8 cellular contexts compared by ENCODE assay signal in genomic region chr20:38806855-38807655, GRCh38. TPM values are rescaled to one million over a fixed set of nuclear protein-coding genes. Genes with fewer than 3 reads are reported as not detected.
DNase-seq lines count a peak whose midpoint lies in the region; ATAC-seq and TF ChIP-seq lines count a peak whose summit lies in the region.

No MANE protein-coding gene starts in this region.

- DNase-seq in activated CD4-positive, alpha-beta T cell treated with anti-CD3 and anti-CD28 coated beads for 36 hours, result peak; percentile 59
- DNase-seq in activated CD4-positive, alpha-beta T cell treated with anti-CD3 and anti-CD28 coated beads for 1 hour, result no peak
- DNase-seq in colonic mucosa, result no peak
- no peak for DNase-seq in neural crest cell (ENCODE audit: low read depth, low spot score)
- no peak for DNase-seq in RWPE1 (ENCODE audit: low spot score)

- H3K4me1 Mint-ChIP-seq in activated CD4-positive, alpha-beta T cell treated with anti-CD3 and anti-CD28 coated beads for 36 hours, result peaks cover 59% of the 10 kb centered on the region
- peaks cover 63% of the 10 kb centered on the region for H3K4me1 Mint-ChIP-seq in T-helper 1 cell treated with Interleukin-12 subunit alpha and Interleukin-12 subunit beta and Interleukin-4 antibody, amounts not matched to agents 30 μg/mL and 1 μg/mL, for 36 hours (ENCODE audit: low read depth)
- H3K4me1 Mint-ChIP-seq in neural crest cell, result peaks cover 27% of the 10 kb centered on the region

- H3K27ac Mint-ChIP-seq in activated CD4-positive, alpha-beta T cell treated with anti-CD3 and anti-CD28 coated beads for 36 hours, result peak overlapping the region; percentile 80
- peak overlapping the region; percentile 77 for H3K27ac Mint-ChIP-seq in T-helper 1 cell treated with Interleukin-12 subunit alpha and Interleukin-12 subunit beta and Interleukin-4 antibody, amounts not matched to agents 30 μg/mL and 1 μg/mL, for 36 hours
- no peak overlapping the region for H3K27ac Mint-ChIP-seq in neural crest cell (ENCODE audit: unreplicated experiment)

- H3K27me3 Mint-ChIP-seq in activated CD4-positive, alpha-beta T cell treated with anti-CD3 and anti-CD28 coated beads for 36 hours, result no peaks in the 10 kb centered on the region
- H3K27me3 Mint-ChIP-seq in T-helper 1 cell treated with Interleukin-12 subunit alpha and Interleukin-12 subunit beta and Interleukin-4 antibody, amounts not matched to agents 30 μg/mL and 1 μg/mL, for 36 hours (ENCODE audit: low read depth), result no peaks in the 10 kb centered on the region
- H3K27me3 Mint-ChIP-seq in neural crest cell (ENCODE audit: low read depth), result peaks cover 47% of the 10 kb centered on the region

- no peaks in the 10 kb centered on the region for H3K4me1 ChIP-seq in colonic mucosa

- H3K4me3 ChIP-seq in colonic mucosa, result peak overlapping the region; percentile 50

- H3K36me3 Mint-ChIP-seq in activated CD4-positive, alpha-beta T cell treated with anti-CD3 and anti-CD28 coated beads for 36 hours (ENCODE audit: low read depth), result peaks cover 50% of the 10 kb centered on the region
- peaks cover 42% of the 10 kb centered on the region for H3K36me3 Mint-ChIP-seq in T-helper 1 cell treated with Interleukin-12 subunit alpha and Interleukin-12 subunit beta and Interleukin-4 antibody, amounts not matched to agents 30 μg/mL and 1 μg/mL, for 36 hours (ENCODE audit: low read depth)
- H3K36me3 Mint-ChIP-seq in neural crest cell (ENCODE audit: low read depth), result no peaks in the 10 kb centered on the region

- H3K9ac ChIP-seq in colonic mucosa (ENCODE audit: low read depth in 2 of 2, low read length in 2 of 2), result peak overlapping the region; percentile 28 to 76

- intact Hi-C loops in activated CD4-positive, alpha-beta T cell treated with anti-CD3 and anti-CD28 coated beads for 36 hours (cut with DNase I, micrococcal nuclease), result loop anchor here (1.0 to 2.0 kb wide), 2 partner anchors 86 to 156 kb away; partner anchors contain the start of gene DHX35 (in 1 of the 2)
- intact Hi-C loops in colonic mucosa (cut with DNase I), result no loop called here

- no peaks in the 10 kb centered on the region for H3K36me3 ChIP-seq in colonic mucosa

- H3K4me3 Mint-ChIP-seq in activated CD4-positive, alpha-beta T cell treated with anti-CD3 and anti-CD28 coated beads for 36 hours, result peak overlapping the region; percentile 81
- H3K4me3 Mint-ChIP-seq in T-helper 1 cell treated with Interleukin-12 subunit alpha and Interleukin-12 subunit beta and Interleukin-4 antibody, amounts not matched to agents 30 μg/mL and 1 μg/mL, for 36 hours, result peak overlapping the region; percentile 88
- peak overlapping the region; percentile 79 for H3K4me3 Mint-ChIP-seq in neural crest cell

- no peaks in the 10 kb centered on the region for H3K9me3 ChIP-seq in colonic mucosa

- TF ChIP-seq CTCF in colonic mucosa (IDR thresholded peaks at IDR 0.05) (no peak), neural crest cell (conservative IDR thresholded peaks at IDR 0.05) (no peak), RWPE1 (conservative IDR thresholded peaks at IDR 0.05; ENCODE audit: low read depth) (no peak)

- POLR2A ChIA-PET in activated CD4-positive, alpha-beta T cell treated with anti-CD3 and anti-CD28 coated beads for 36 hours (lab: Charles Lee), result interaction anchor here (1.1 to 1.2 kb wide), 2 partner anchors 36 to 66 kb away, joined by 3 to 9 read pairs; no protein-coding TSS in a partner anchor
- POLR2A ChIA-PET in RWPE1 (lab: Yijun Ruan, JAX; ENCODE audit: low non-redundant PET), result interaction anchor here (0.6 kb wide), 1 partner anchor 81 kb away, joined by 3 read pairs; no protein-coding TSS in a partner anchor

- CTCF ChIA-PET in activated CD4-positive, alpha-beta T cell treated with anti-CD3 and anti-CD28 coated beads for 36 hours (lab: Charles Lee), result interaction anchor here (0.5 to 5.4 kb wide), 13 partner anchors 9 to 229 kb away, joined by 3 to 51 read pairs (median 3); no protein-coding TSS in a partner anchor
- CTCF ChIA-PET in RWPE1 (lab: Yijun Ruan, JAX), result interaction anchor here (0.6 to 0.7 kb wide), 3 partner anchors 12 to 54 kb away, joined by 3 to 8 read pairs (median 3); no protein-coding TSS in a partner anchor

- H3K27me3 ChIP-seq in colonic mucosa, result peaks cover 30% of the 10 kb centered on the region

- peak; percentile 15 for ATAC-seq in activated CD4-positive, alpha-beta T cell treated with anti-CD3 and anti-CD28 coated beads for 36 hours
- ATAC-seq in GM18519 (IDR thresholded peaks at IDR 0.05; ENCODE audit: low FRiP score, unreplicated experiment), result no peak
- ATAC-seq in esophagus mucosa, result no peak

- H3K9me3 Mint-ChIP-seq in activated CD4-positive, alpha-beta T cell treated with anti-CD3 and anti-CD28 coated beads for 36 hours (ENCODE audit: low read depth), result no peaks in the 10 kb centered on the region
- H3K9me3 Mint-ChIP-seq in T-helper 1 cell treated with Interleukin-12 subunit alpha and Interleukin-12 subunit beta and Interleukin-4 antibody, amounts not matched to agents 30 μg/mL and 1 μg/mL, for 36 hours, result no peaks in the 10 kb centered on the region
- no peaks in the 10 kb centered on the region for H3K9me3 Mint-ChIP-seq in neural crest cell

- H3K27ac ChIP-seq in colonic mucosa (no peak overlapping the region), RWPE1 (no peak overlapping the region)

RNA-seq across cellular contexts. Expression of gene PPP1R16B, which starts 1.6 kb away (rescaled TPM):
- total RNA-seq in activated CD4-positive, alpha-beta T cell treated with anti-CD3 and anti-CD28 coated beads for 36 hours, result 10 to 100 TPM; 78.8 to 84.0 TPM
- total RNA-seq in colonic mucosa (1 to 10 TPM; 2.0 to 2.1 TPM), neural crest cell (0.30 and 0.57 TPM in 2 replicates), esophagus mucosa (2.3 TPM)

RNA-seq across cellular contexts. Expression of gene ACTR5, which starts 58.8 kb away (rescaled TPM):
- 1 to 10 TPM; 6.3 to 8.4 TPM for total RNA-seq in activated CD4-positive, alpha-beta T cell treated with anti-CD3 and anti-CD28 coated beads for 36 hours
- total RNA-seq in colonic mucosa, result 1 to 10 TPM; 4.6 to 8.3 TPM
- 14.3 and 14.9 TPM in 2 replicates for total RNA-seq in neural crest cell
- total RNA-seq in esophagus mucosa, result 6.0 TPM

Comparison
In these comparisons a context has a peak if more than half of its experiments do, and no peak if none do; other contexts are left out.
1. RNA of gene PPP1R16B, which starts 1.6 kb away (total RNA-seq): 78.8 to 84.0 TPM in activated CD4-positive, alpha-beta T cell treated with anti-CD3 and anti-CD28 coated beads for 36 hours; 2.3 TPM in esophagus mucosa (single experiment), 2.0 to 2.1 TPM in colonic mucosa and 0.30 to 0.57 TPM in neural crest cell; every median in the first group is over 10 times any median in the second.
2. Peak in every context shown above with its lines, with median percentiles within 50 percentile points of each other: H3K4me3 Mint-ChIP-seq.